In genomic region chr1:230972855-230973271, GRCh38 we compare ENCODE assay signal across 8 cellular contexts. TPM values are rescaled to one million over a fixed set of nuclear protein-coding genes. Genes with fewer than 3 reads are reported as not detected.
DNase-seq lines count a peak whose midpoint lies in the region; ATAC-seq and TF ChIP-seq lines count a peak whose summit lies in the region.

No MANE protein-coding gene starts in this region.

- H3K79me2 ChIP-seq in DND-41 (ENCODE audit: insufficient read depth, low read length) (peaks cover 32% of the 10 kb centered on the region), Karpas-422 (ENCODE audit: low read length) (peaks cover 37% of the 10 kb centered on the region)

- H3K4me1 ChIP-seq in DND-41 (ENCODE audit: insufficient read depth, low read length) (peaks cover 53% of the 10 kb centered on the region), Karpas-422 (ENCODE audit: low read length) (peaks cover 24% of the 10 kb centered on the region), tibial artery (peaks cover 0 to 13% (median 7%) of the 10 kb centered on the region in 4 donors)

- H3K27me3 Mint-ChIP-seq in memory B cell: no peaks in the 10 kb centered on the region

- no peaks in the 10 kb centered on the region for H3K27me3 ChIP-seq in DND-41 (ENCODE audit: insufficient read depth, low read length, poor library complexity)
- no peaks in the 10 kb centered on the region for H3K27me3 ChIP-seq in Karpas-422 (ENCODE audit: low read length)
- no peaks in the 10 kb centered on the region for H3K27me3 ChIP-seq in tibial artery

- H3K36me3 Mint-ChIP-seq in memory B cell: peaks cover 13% of the 10 kb centered on the region

- H3K9me3 ChIP-seq in DND-41 (ENCODE audit: insufficient read depth, low read length, severe bottlenecking): no peaks in the 10 kb centered on the region
- H3K9me3 ChIP-seq in Karpas-422 (ENCODE audit: low read length): no peaks in the 10 kb centered on the region
- H3K9me3 ChIP-seq in tibial artery: no peaks in the 10 kb centered on the region

- peak overlapping the region; percentile 85 for H3K27ac Mint-ChIP-seq in memory B cell

- peaks cover 52% of the 10 kb centered on the region for H3K4me1 Mint-ChIP-seq in memory B cell

- peaks cover 39% of the 10 kb centered on the region; the same call in 1 of the 2 replicates for H4K20me1 ChIP-seq in DND-41 (ENCODE audit: insufficient read depth, low read length)
- H4K20me1 ChIP-seq in Karpas-422 (ENCODE audit: insufficient read depth, low read depth, low read length): peaks cover 5% of the 10 kb centered on the region; the same call in 1 of the 2 replicates

- intact Hi-C loops in tibial artery (cut with DNase I; ENCODE audit: low total_unique reads): loop anchor here (10.0 kb wide), 1 partner anchor 108 kb away; the partner anchor contains the start of gene C1orf198

- H3K4me2 ChIP-seq in DND-41 (ENCODE audit: insufficient read depth, low read length) (peak overlapping the region; percentile 45), Karpas-422 (ENCODE audit: low read depth, low read length, poor library complexity, severe bottlenecking) (no peak overlapping the region)

- no peak for TF ChIP-seq CTCF in DND-41 (IDR thresholded peaks at IDR 0.05; ENCODE audit: borderline replicate concordance, extremely low read depth, low read length, poor library complexity, severe bottlenecking)
- no peak for TF ChIP-seq CTCF in tibial artery (IDR thresholded peaks at IDR 0.05)

- H3K4me3 ChIP-seq in DND-41 (ENCODE audit: low read depth in 1 of 2, low read length in 2 of 2) (no peak overlapping the region), Karpas-422 (ENCODE audit: low read length) (no peak overlapping the region), tibial artery (no peak overlapping the region)

- H3K27ac ChIP-seq in DND-41 (ENCODE audit: low read length) (peak overlapping the region; percentile 58), Karpas-422 (ENCODE audit: low read length) (peak overlapping the region; percentile 39; the same call in 1 of the 2 replicates), tibial artery (no peak overlapping the region)

- H3K9me2 ChIP-seq in Karpas-422 (replicated peaks; ENCODE audit: insufficient read depth, low read length): no peaks in the 10 kb centered on the region

- peak overlapping the region; percentile 58 for H3K4me3 Mint-ChIP-seq in memory B cell

- peaks cover 16% of the 10 kb centered on the region for H3K36me3 ChIP-seq in DND-41 (ENCODE audit: insufficient read depth, low read length)
- H3K36me3 ChIP-seq in Karpas-422 (ENCODE audit: insufficient read depth, low read length): peaks cover 9% of the 10 kb centered on the region
- peaks cover 0 to 16% (median 0%) of the 10 kb centered on the region in 3 donors for H3K36me3 ChIP-seq in tibial artery

- peak; percentile 80 for DNase-seq in DND-41
- DNase-seq in Karpas-422: peak; percentile 58
- peak; percentile 38 for DNase-seq in activated CD8-positive, alpha-beta memory T cell treated with anti-CD3 and anti-CD28 coated beads, Interleukin-2, amount 50 U/mL, for 4 hours
- DNase-seq in memory B cell (ENCODE audit: low spot score in 2 of 2): peak in 1 of 2 donors; percentile 29
- no peak for DNase-seq in ACHN
- DNase-seq in tibial artery: no peak
- DNase-seq in SHP77 treated with DMSO at 0.1 percent for 48 hours (lab: John Stamatoyannopoulos, UW): no peak

- no peaks in the 10 kb centered on the region for H3K9me3 Mint-ChIP-seq in memory B cell

- H2AFZ ChIP-seq in DND-41 (ENCODE audit: low read depth, low read length): no peak overlapping the region
- H2AFZ ChIP-seq in Karpas-422 (ENCODE audit: low read length): no peak overlapping the region

- in situ Hi-C loops in ACHN (cut with HindIII; ENCODE audit: low pct_ligation_motif_present, low pct_unique_long_range_greater_than_20kb, low sequenced_read_pairs): no loop called here

- no peak overlapping the region; the same call in 1 of the 2 replicates for H3K9ac ChIP-seq in DND-41 (ENCODE audit: low read depth, low read length)
- H3K9ac ChIP-seq in Karpas-422 (ENCODE audit: low read length): no peak overlapping the region

- peak; percentile 95 for ATAC-seq in DND-41 (ENCODE audit: insufficient read depth, low read depth)
- peak; percentile 72 for ATAC-seq in GM21528 (IDR thresholded peaks at IDR 0.05; ENCODE audit: low FRiP score, unreplicated experiment)
- ATAC-seq in memory B cell (ENCODE audit: low read depth): peak; percentile 87

RNA-seq across cellular contexts. Expression of gene TTC13, which starts 5.8 kb away (rescaled TPM):
- 11.2 and 14.0 TPM in 2 replicates for total RNA-seq in Karpas-422 (2014; rRNA removed; shearing (Covaris generic); ENCODE audit: low replicate concordance)

RNA-seq across cellular contexts. Expression of gene ARV1, which starts 6.0 kb away (rescaled TPM):
- total RNA-seq in Karpas-422 (2014; rRNA removed; shearing (Covaris generic); ENCODE audit: low replicate concordance): 23.7 and 35.1 TPM in 2 replicates

Comparison
In these comparisons a context has a peak if more than half of its experiments do, and no peak if none do; other contexts are left out.
1. DNase-seq: peak in DND-41 (single experiment), Karpas-422 (single experiment) and activated CD8-positive, alpha-beta memory T cell treated with anti-CD3 and anti-CD28 coated beads, Interleukin-2, amount 50 U/mL, for 4 hours (single experiment); none in ACHN (single experiment), tibial artery (0 of 2) and SHP77 treated with DMSO at 0.1 percent for 48 hours (single experiment).
2. H3K27ac ChIP-seq: peak in DND-41 (single experiment) and Karpas-422 (single experiment); none in tibial artery (0 of 2).
3. Peak in every context shown above with its lines, with median percentiles within 50 percentile points of each other: ATAC-seq.